In the genomic region with DNA sequence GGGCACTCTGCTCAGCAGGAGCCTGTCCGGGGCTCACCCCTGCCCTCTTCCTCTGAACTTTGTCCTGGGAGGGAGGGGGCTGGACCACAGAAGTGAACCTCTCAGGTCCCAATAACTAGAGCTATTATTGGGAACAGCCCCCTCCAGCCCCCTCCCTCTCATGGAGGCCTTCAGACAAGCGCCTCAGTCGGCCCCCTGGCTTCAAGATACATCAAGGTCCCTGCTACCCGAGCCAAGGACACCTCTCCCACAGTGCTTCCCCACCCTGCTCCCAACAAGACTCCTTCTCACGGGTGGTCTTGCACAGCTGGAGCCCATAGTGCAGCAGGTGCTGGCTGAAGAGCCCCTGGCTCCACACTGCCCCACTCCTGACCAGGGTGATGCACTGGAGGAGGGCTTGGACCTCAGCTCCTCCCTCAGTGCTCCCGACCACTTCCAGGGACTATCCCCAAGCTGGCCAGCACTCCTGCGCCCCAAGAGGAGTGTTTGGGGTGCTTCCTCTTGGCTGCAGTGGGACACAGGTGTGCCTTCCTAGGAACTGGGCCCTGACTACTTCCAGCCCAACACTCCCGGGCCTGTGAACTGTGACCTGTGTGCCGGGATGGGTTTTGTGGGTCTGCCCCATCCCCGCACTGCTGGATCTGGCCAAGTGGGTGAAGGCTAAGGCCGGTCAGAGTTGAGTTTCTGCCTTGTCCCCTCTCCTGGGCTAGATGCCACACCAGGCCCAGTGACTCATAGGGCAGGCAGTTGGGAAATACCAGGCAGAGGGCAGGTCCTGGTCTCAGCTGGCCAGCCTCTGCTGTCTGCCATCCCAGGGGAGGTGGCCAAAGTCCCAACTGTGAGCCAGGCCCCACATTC, we compare ENCODE assay signal across 8 cellular contexts. TPM values are rescaled to one million over a fixed set of nuclear protein-coding genes. Genes with fewer than 3 reads are reported as not detected.
DNase-seq lines count a peak whose midpoint lies in the region; ATAC-seq and TF ChIP-seq lines count a peak whose summit lies in the region.

No MANE protein-coding gene starts in this region.

- H3K4me1 Mint-ChIP-seq in CD8-positive, alpha-beta memory T cell = peaks cover 6 to 21% (median 7%) of the 10 kb centered on the region in 3 donors

- H3K27ac Mint-ChIP-seq in CD8-positive, alpha-beta memory T cell = peak overlapping the region in 6 of 8 donors; percentile 50 to 94 (median 66)

- POLR2A ChIA-PET in CD8-positive, alpha-beta memory T cell (lab: Charles Lee) = interaction anchor here (0.6 to 2.7 kb wide), 11 partner anchors 8 to 540 kb away, joined by 3 to 38 read pairs (median 8); partner anchors contain the start of genes CD151, POLR2L, RNH1 and RPLP2

- TF ChIP-seq CTCF in GM20000 (IDR thresholded peaks at IDR 0.05; ENCODE audit: extremely low read depth, missing control alignments) = no peak

- peaks cover 0 to 2% of the 10 kb centered on the region in 2 donors for H3K27me3 Mint-ChIP-seq in CD8-positive, alpha-beta memory T cell

- ATAC-seq in aorta (ENCODE audit: low FRiP score) (peak; percentile 69), HG02973 (IDR thresholded peaks at IDR 0.05; ENCODE audit: unreplicated experiment) (no peak)

- no peaks in the 10 kb centered on the region for H3K9me3 ChIP-seq in CD8-positive, alpha-beta memory T cell (ENCODE audit: low read length)
- no peaks in the 10 kb centered on the region for H3K9me3 ChIP-seq in aorta (ENCODE audit: control insufficient read depth, low read length)

- peaks cover 0 to 37% (median 4%) of the 10 kb centered on the region in 3 donors for H3K36me3 Mint-ChIP-seq in CD8-positive, alpha-beta memory T cell

- DNase-seq in CD8-positive, alpha-beta memory T cell = no peak
- DNase-seq in NCI-H226 = peak; percentile 55
- DNase-seq in dermis blood vessel endothelial cell = peak; percentile 50
- DNase-seq in midbrain (lab: John Stamatoyannopoulos, UW) = peak; percentile 24
- DNase-seq in aorta = peak; percentile 93 to 95
- DNase-seq in GM20000 (ENCODE audit: low spot score) = no peak
- no peak for DNase-seq in NK-92 (lab: John Stamatoyannopoulos, UW; ENCODE audit: unreplicated experiment)

- intact Hi-C loops in aorta (cut with DNase I) = no loop called here

- no peaks in the 10 kb centered on the region for H3K36me3 ChIP-seq in CD8-positive, alpha-beta memory T cell (ENCODE audit: insufficient read depth, low read length)
- peaks cover 0 to 6% of the 10 kb centered on the region in 2 donors for H3K36me3 ChIP-seq in aorta (ENCODE audit: control insufficient read depth in 1 of 2, insufficient read depth in 2 of 2, low read length in 1 of 2)

- H3K27me3 ChIP-seq in CD8-positive, alpha-beta memory T cell (ENCODE audit: insufficient read depth, low read length, poor library complexity, severe bottlenecking) = no peaks in the 10 kb centered on the region
- H3K27me3 ChIP-seq in aorta (ENCODE audit: control insufficient read depth in 1 of 2, insufficient read depth in 2 of 2, low read length in 1 of 2) = no peaks in the 10 kb centered on the region

- peak overlapping the region; percentile 84 for H3K4me3 ChIP-seq in CD8-positive, alpha-beta memory T cell (ENCODE audit: low read length)
- peak overlapping the region; percentile 73 to 98 for H3K4me3 ChIP-seq in aorta (ENCODE audit: low read length in 2 of 2)

- peak overlapping the region; percentile 84 to 95 (median 89) for H3K4me3 Mint-ChIP-seq in CD8-positive, alpha-beta memory T cell

- peak overlapping the region; percentile 75 for H3K27ac ChIP-seq in CD8-positive, alpha-beta memory T cell (ENCODE audit: low read depth, low read length)
- H3K27ac ChIP-seq in aorta (ENCODE audit: low read depth in 1 of 2, low read length in 2 of 2) = peak overlapping the region in 1 of 2 donors; percentile 89

- H3K4me1 ChIP-seq in CD8-positive, alpha-beta memory T cell (ENCODE audit: insufficient read depth, low read length) = peaks cover 21% of the 10 kb centered on the region
- H3K4me1 ChIP-seq in aorta (ENCODE audit: control insufficient read depth in 1 of 2, insufficient read depth in 2 of 2, low read length in 2 of 2) = no peaks in the 10 kb centered on the region

- H3K9me3 Mint-ChIP-seq in CD8-positive, alpha-beta memory T cell = no peaks in the 10 kb centered on the region

- 15 to 24% methylated on average over 11 of the region's 11 CpGs for WGBS in aorta, 2 donors

- CTCF ChIA-PET in CD8-positive, alpha-beta memory T cell (lab: Charles Lee) = interaction anchor here (1.9 kb wide), 1 partner anchor 15 kb away, joined by 5 read pairs; the partner anchor contains the start of gene PIDD1

RNA-seq across cellular contexts. Expression of gene PNPLA2, which starts 2.2 kb away (rescaled TPM):
- 10 to 100 TPM; 49.8 to 53.0 TPM for total RNA-seq in CD8-positive, alpha-beta memory T cell
- 41.5 TPM for polyA plus RNA-seq in CD8-positive, alpha-beta memory T cell
- total RNA-seq in dermis blood vessel endothelial cell = 41.4 and 76.9 TPM in 2 replicates
- total RNA-seq in aorta = 100 to 1,000 TPM; 116 to 121 TPM
- polyA plus RNA-seq in aorta = 100 to 1,000 TPM in 1 of 2 donors, 10 to 100 TPM in 1; 33.7 to 240 TPM

RNA-seq across cellular contexts. Expression of gene CRACR2B, which starts 6.8 kb away (rescaled TPM):
- total RNA-seq in CD8-positive, alpha-beta memory T cell = 1 to 10 TPM; 2.4 to 3.6 TPM
- not detected for polyA plus RNA-seq in CD8-positive, alpha-beta memory T cell
- total RNA-seq in dermis blood vessel endothelial cell (27.5 and 29.8 TPM in 2 replicates), aorta (10 to 100 TPM in 1 of 2 donors, 1 to 10 TPM in 1; 2.2 to 10.0 TPM)
- polyA plus RNA-seq in aorta = 10 to 100 TPM in 1 of 2 donors, 1 to 10 TPM in 1; 4.8 to 10.5 TPM

RNA-seq across cellular contexts. Expression of gene RPLP2, which starts 11.1 kb away (rescaled TPM):
- 1,000 to 10,000 TPM; 2,769 to 2,922 TPM for total RNA-seq in CD8-positive, alpha-beta memory T cell
- 3,158 TPM for polyA plus RNA-seq in CD8-positive, alpha-beta memory T cell
- total RNA-seq in dermis blood vessel endothelial cell (199 and 232 TPM in 2 replicates), aorta (1,000 to 10,000 TPM; 1,300 to 1,387 TPM)
- polyA plus RNA-seq in aorta = 1,000 to 10,000 TPM; 1,256 to 1,452 TPM

RNA-seq across cellular contexts. Expression of gene CD151, which starts 11.9 kb away (rescaled TPM):
- 10 to 100 TPM; 61.2 to 65.5 TPM for total RNA-seq in CD8-positive, alpha-beta memory T cell
- 19.6 TPM for polyA plus RNA-seq in CD8-positive, alpha-beta memory T cell
- total RNA-seq in dermis blood vessel endothelial cell (700 and 712 TPM in 2 replicates), aorta (100 to 1,000 TPM; 620 to 681 TPM)
- polyA plus RNA-seq in aorta = 1,000 to 10,000 TPM in 1 of 2 donors, 100 to 1,000 TPM in 1; 860 to 1,186 TPM

RNA-seq across cellular contexts. Expression of gene PIDD1, which starts 15.9 kb away (rescaled TPM):
- total RNA-seq in CD8-positive, alpha-beta memory T cell = 10 to 100 TPM; 30.5 to 34.5 TPM
- polyA plus RNA-seq in CD8-positive, alpha-beta memory T cell = 4.6 TPM
- total RNA-seq in dermis blood vessel endothelial cell (7.8 and 12.1 TPM in 2 replicates), aorta (10 to 100 TPM in 1 of 2 donors, 1 to 10 TPM in 1; 8.5 to 14.7 TPM)
- 10 to 100 TPM; 15.3 to 71.4 TPM for polyA plus RNA-seq in aorta

Comparison
In these comparisons a context has a peak if more than half of its experiments do, and no peak if none do; other contexts are left out.
1. DNase-seq: peak in NCI-H226 (single experiment), dermis blood vessel endothelial cell (single experiment), midbrain (single experiment) and aorta (2 of 2); none in CD8-positive, alpha-beta memory T cell (0 of 5), GM20000 (single experiment) and NK-92 (single experiment).